8 cellular contexts compared by ENCODE assay signal in the genomic region with DNA sequence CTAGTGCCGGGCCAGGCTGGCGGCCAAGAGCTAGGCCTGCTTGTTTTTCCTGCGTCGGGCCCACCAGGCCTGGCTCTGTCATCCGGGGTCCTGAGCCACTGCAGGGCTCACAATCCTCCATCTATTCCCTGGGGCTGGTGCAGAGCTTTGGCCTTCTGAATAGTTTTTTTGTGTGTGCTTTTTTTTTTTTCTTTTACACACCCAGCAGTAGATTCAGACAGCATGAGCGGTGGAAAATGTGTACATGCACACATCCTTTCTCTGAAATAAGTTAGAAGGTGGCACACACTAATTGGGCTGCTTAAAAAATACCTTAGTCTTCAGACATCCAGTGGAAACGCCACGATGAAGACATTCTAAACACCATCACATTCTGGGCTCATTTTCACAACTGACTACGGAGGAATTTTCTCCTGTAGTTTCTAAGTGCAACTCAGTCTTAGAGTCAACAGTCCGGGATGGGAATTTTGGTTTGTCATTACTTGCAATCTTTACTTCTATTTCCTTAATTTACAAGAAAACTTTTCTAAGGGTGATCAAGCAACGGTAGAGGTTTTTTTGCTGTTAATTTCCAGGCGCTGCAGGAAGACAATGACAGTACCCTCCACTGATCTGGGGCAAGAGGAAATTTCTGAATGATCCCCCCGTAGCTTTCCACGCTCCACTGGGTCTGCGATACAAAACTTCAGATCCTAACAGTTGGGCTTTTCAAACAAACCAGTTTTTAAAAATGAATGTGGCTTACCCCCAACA. TPM values are rescaled to one million over a fixed set of nuclear protein-coding genes. Genes with fewer than 3 reads are reported as not detected.
DNase-seq lines count a peak whose midpoint lies in the region; ATAC-seq and TF ChIP-seq lines count a peak whose summit lies in the region.

No MANE protein-coding gene starts in this region.

- ATAC-seq in HG03060 (IDR thresholded peaks at IDR 0.05; ENCODE audit: low read depth, unreplicated experiment), result peak; percentile 8
- ATAC-seq in HG03097 (IDR thresholded peaks at IDR 0.05; ENCODE audit: low FRiP score, unreplicated experiment), result no peak

- no peak for TF ChIP-seq POLR2A in testis (IDR thresholded peaks at IDR 0.05)

- no peaks in the 10 kb centered on the region for H3K9me3 ChIP-seq in testis

- WGBS in testis, 2 donors, result 14 to 16% methylated on average over 13 to 15 of the region's 15 CpGs

- H3K27ac ChIP-seq in 22Rv1, result peak overlapping the region; percentile 95
- H3K27ac ChIP-seq in layer of hippocampus (ENCODE audit: low read depth, low read length), result peak overlapping the region; percentile 97
- H3K27ac ChIP-seq in testis, result peak overlapping the region; percentile 92 to 100

- H3K4me3 ChIP-seq in testis, result peak overlapping the region; percentile 53 to 66

- intact Hi-C loops in testis (cut with DNase I; ENCODE audit: low total_unique reads), result loop anchor here (5.0 to 10.0 kb wide), 3 partner anchors 198 to 376 kb away; no protein-coding TSS in a partner anchor

- H3K27me3 ChIP-seq in layer of hippocampus (ENCODE audit: control insufficient read depth, insufficient read depth, low read length) (no peaks in the 10 kb centered on the region), testis (no peaks in the 10 kb centered on the region)

- TF ChIP-seq CTCF in 22Rv1 (IDR thresholded peaks at IDR 0.05), result no peak
- TF ChIP-seq CTCF in testis (IDR thresholded peaks at IDR 0.05), result no peak

- H3K4me1 ChIP-seq in testis, result peaks cover 43% of the 10 kb centered on the region

- DNase-seq in amniotic epithelial cell (ENCODE audit: low read depth), result peak; percentile 46
- no peak for DNase-seq in testis
- no peak for DNase-seq in SW 1271 (lab: John Stamatoyannopoulos, UW)
- no peak for DNase-seq in activated CD8-positive, alpha-beta memory T cell treated with anti-CD3 and anti-CD28 coated beads for 24 hours

- no peaks in the 10 kb centered on the region for H3K36me3 ChIP-seq in testis (ENCODE audit: low read depth, missing control alignments)

RNA-seq across cellular contexts. Expression of gene ZFP36L2, which starts 6.0 kb away (rescaled TPM):
- 10 to 100 TPM; 35.7 to 54.4 TPM for total RNA-seq in testis
- 45.4 TPM for polyA plus RNA-seq in testis (ENCODE audit: insufficient read depth, low read depth, low replicate concordance)
